ENCODE assay signal across 16 cellular contexts in the genomic region with DNA sequence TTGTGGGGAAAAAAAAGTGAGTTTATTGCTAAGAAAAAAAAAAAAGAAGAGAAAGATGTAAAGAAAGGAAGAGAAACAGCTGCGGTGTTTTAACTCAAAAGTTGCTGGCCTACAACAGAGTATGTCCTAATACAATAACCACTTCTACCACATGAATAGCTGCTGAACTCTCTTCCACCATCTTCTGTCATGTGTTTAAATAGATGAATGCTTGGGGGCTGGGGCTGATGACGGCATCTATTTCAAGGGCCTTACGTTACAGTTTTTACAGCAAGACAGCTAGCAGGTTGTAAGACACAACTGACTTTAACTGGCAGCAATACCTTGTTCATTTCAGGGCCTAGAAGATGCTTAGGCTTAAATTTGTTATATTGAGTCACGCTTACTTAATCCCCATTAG.
"Had no signal": no experiment of that assay in that cellular context is flagged by ENCODE, and none has a peak within 500 bp of the region (broad histone marks: within the 10 kb centered on the region; RNA-seq: fewer than 3 reads in every experiment).

No MANE protein-coding gene starts in this region.

- DNase-seq: activated CD4-positive, alpha-beta T cell treated with anti-CD3 and anti-CD28 coated beads for 36 hours; activated CD4-positive, alpha-beta T cell treated with anti-CD3 and anti-CD28 coated beads, Interleukin-2, amount 50 U/mL, for 48 hours; dorsolateral prefrontal cortex; erythroblast; head of caudate nucleus; mesendoderm; right cardiac atrium; stimulated activated CD4-positive, alpha-beta T cell treated with anti-CD3 and anti-CD28 coated beads, Interleukin-4, amount 100 ng/mL, for 1 hour; stomach; upper lobe of left lung had no signal

- H3K36me3 ChIP-seq: prostate gland had no signal

- H3K27me3 Mint-ChIP-seq: activated CD4-positive, alpha-beta T cell treated with anti-CD3 and anti-CD28 coated beads for 36 hours; activated naive CD8-positive, alpha-beta T cell had no signal

- H3K4me3 ChIP-seq: prostate gland, SK-N-MC, smooth muscle cell, stomach, upper lobe of left lung had no signal

- H3K4me1 ChIP-seq: prostate gland had no signal

- H3K4me1 Mint-ChIP-seq: WTC11 had no signal

- H3K27ac Mint-ChIP-seq: activated CD4-positive, alpha-beta T cell treated with anti-CD3 and anti-CD28 coated beads for 36 hours; activated naive CD8-positive, alpha-beta T cell had no signal

- H3K9me3 Mint-ChIP-seq: neural crest cell, WTC11 had no signal

- H3K9me3 ChIP-seq: prostate gland, stomach, upper lobe of left lung had no signal

- H3K27ac ChIP-seq: prostate gland, SK-N-MC, stomach, upper lobe of left lung had no signal

- ATAC-seq: activated CD4-positive, alpha-beta T cell treated with anti-CD3 and anti-CD28 coated beads for 36 hours; right cardiac atrium; WTC11 had no signal

- H3K4me3 Mint-ChIP-seq: activated CD4-positive, alpha-beta T cell treated with anti-CD3 and anti-CD28 coated beads for 36 hours; activated naive CD8-positive, alpha-beta T cell; neural crest cell; WTC11 had no signal

- H3K27me3 ChIP-seq: dorsolateral prefrontal cortex, stomach, upper lobe of left lung had no signal
